24 cellular contexts compared by ENCODE assay signal in genomic region chr13:113919761-113920160, GRCh38.
"Had no signal": no experiment of that assay in that cellular context is flagged by ENCODE, and none has a peak within 500 bp of the region (broad histone marks: within the 10 kb centered on the region; RNA-seq: fewer than 3 reads in every experiment).

No MANE protein-coding gene starts in this region.

- H3K9me3 ChIP-seq: gastroesophageal sphincter, SK-N-SH had no signal

- H3K4me2 ChIP-seq: SK-N-SH had no signal

- H3K4me1 Mint-ChIP-seq: activated B cell treated with CpG ODN at 0.5 μM for 24 hours; activated T-helper 17 cell treated with anti-CD3 and anti-CD28 coated beads, Interleukin-2, amount 50 U/mL, for 72 hours; immature natural killer cell had no signal

- H3K27me3 ChIP-seq: gastroesophageal sphincter, neutrophil had no signal

- H3K36me3 ChIP-seq: breast epithelium, gastroesophageal sphincter, heart left ventricle, neutrophil had no signal

- H3K27ac ChIP-seq: breast epithelium, heart left ventricle, neutrophil had no signal

- H3K27ac Mint-ChIP-seq: activated B cell treated with CpG ODN at 0.5 μM for 24 hours; activated T-helper 17 cell treated with anti-CD3 and anti-CD28 coated beads, Interleukin-2, amount 50 U/mL, for 72 hours; immature natural killer cell; memory B cell; T-helper 2 cell treated with Interferon-gamma antibody and Interleukin-4, amounts not matched to agents 5 μg/mL and 100 μg/mL, for 36 hours had no signal

- DNase-seq: activated B cell treated with CpG ODN at 0.5 μM for 24 hours; activated CD4-positive, alpha-beta T cell treated with anti-CD3 and anti-CD28 coated beads for 48 hours; activated naive CD4-positive, alpha-beta T cell treated with anti-CD3 and anti-CD28 coated beads, Interleukin-2, amount 50 U/mL, for 16 hours; activated T-cell treated with anti-CD3 and anti-CD28 coated beads for 4 hours; cortex of kidney; immature natural killer cell; kidney glomerular epithelial cell; retina; SK-N-SH; stimulated activated CD4-positive, alpha-beta T cell treated with anti-CD3 and anti-CD28 coated beads, Interleukin-12 subunit alpha, Interleukin-12 subunit beta, amount 100 ng/mL, for 4 hours; stimulated activated CD4-positive, alpha-beta T cell treated with anti-CD3 and anti-CD28 coated beads, Interleukin-1b, Interleukin-23, amount 100 ng/mL, for 48 hours; stimulated activated naive CD4-positive, alpha-beta T cell treated with Interleukin-2 at 50 U/mL for 16 hours; trophoblast cell had no signal

- H3K9ac ChIP-seq: SK-N-SH had no signal

- ATAC-seq: activated T-helper 17 cell treated with anti-CD3 and anti-CD28 coated beads, Interleukin-2, amount 50 U/mL, for 72 hours; esophagus mucosa; gastroesophageal sphincter; naive thymus-derived CD8-positive, alpha-beta T cell had no signal

- H3K4me1 ChIP-seq: breast epithelium, heart left ventricle had no signal

- H3K4me3 ChIP-seq: breast epithelium, gastroesophageal sphincter, heart left ventricle had no signal

- FAIRE-seq: astrocyte, TTC549 had no signal

- H3K4me3 Mint-ChIP-seq: activated B cell treated with CpG ODN at 0.5 μM for 24 hours; activated T-helper 17 cell treated with anti-CD3 and anti-CD28 coated beads, Interleukin-2, amount 50 U/mL, for 72 hours; immature natural killer cell; memory B cell; naive thymus-derived CD8-positive, alpha-beta T cell; T-helper 2 cell treated with Interferon-gamma antibody and Interleukin-4, amounts not matched to agents 5 μg/mL and 100 μg/mL, for 36 hours had no signal
